In the genomic region with DNA sequence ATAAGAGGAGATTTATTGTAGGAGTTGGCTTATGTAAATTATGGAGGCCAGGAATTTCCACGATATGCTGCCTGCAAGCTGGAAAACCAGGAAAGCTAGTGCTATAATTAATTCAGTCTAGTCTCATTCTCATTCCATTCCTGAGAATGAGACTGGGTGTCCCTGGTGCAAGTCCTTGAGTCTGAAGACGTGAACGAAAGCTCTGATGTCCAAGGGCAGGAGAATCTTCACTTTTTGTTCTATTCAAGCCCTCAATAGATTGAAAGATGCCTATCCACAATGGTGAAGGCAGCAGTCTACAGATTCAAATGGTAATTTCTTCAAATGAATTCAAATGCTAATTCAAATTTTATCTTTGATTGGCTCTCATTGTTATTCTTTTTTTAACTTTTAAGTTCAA, we compare ENCODE assay signal across 28 cellular contexts.
"Had no signal": no experiment of that assay in that cellular context is flagged by ENCODE, and none has a peak within 500 bp of the region (broad histone marks: within the 10 kb centered on the region; RNA-seq: fewer than 3 reads in every experiment).

No MANE protein-coding gene starts in this region.

- H3K4me3 ChIP-seq: left lung, lower lobe of right lung, pancreas, prostate gland, skin epidermis, stomach, testis, thyroid gland, transverse colon, upper lobe of left lung, vagina had no signal

- H3K36me3 Mint-ChIP-seq: naive thymus-derived CD8-positive, alpha-beta T cell; stimulated activated naive B cell treated with anti-CD40 and anti-IgM and Interleukin-4, amounts not matched to agents 10 μg/mL and 1 μg/mL and 100 μg/mL, for 72 hours had no signal

- H3K4me3 Mint-ChIP-seq: naive thymus-derived CD8-positive, alpha-beta T cell; nephron; neural crest cell; stimulated activated naive B cell treated with anti-CD40 and anti-IgM and Interleukin-4, amounts not matched to agents 10 μg/mL and 1 μg/mL and 100 μg/mL, for 72 hours had no signal

- H3K9me3 Mint-ChIP-seq: nephron, neural crest cell had no signal

- H3K4me1 ChIP-seq: left lung, lower lobe of right lung, pancreas, prostate gland, stomach, testis, thyroid gland, transverse colon, upper lobe of left lung, vagina had no signal

- H3K27ac ChIP-seq: left lung, lower lobe of right lung, pancreas, prostate gland, skin epidermis, stomach, testis, thyroid gland, transverse colon, upper lobe of left lung, vagina had no signal

- H3K4me1 Mint-ChIP-seq: naive thymus-derived CD8-positive, alpha-beta T cell; nephron; stimulated activated naive B cell treated with anti-CD40 and anti-IgM and Interleukin-4, amounts not matched to agents 10 μg/mL and 1 μg/mL and 100 μg/mL, for 72 hours had no signal

- H3K27me3 ChIP-seq: left lung, pancreas, stomach, testis, thyroid gland, transverse colon, upper lobe of left lung, vagina had no signal

- H3K9me3 ChIP-seq: left lung, lower lobe of right lung, pancreas, prostate gland, stomach, testis, thyroid gland, transverse colon, upper lobe of left lung, vagina had no signal

- H3K27me3 Mint-ChIP-seq: naive thymus-derived CD8-positive, alpha-beta T cell; stimulated activated naive B cell treated with anti-CD40 and anti-IgM and Interleukin-4, amounts not matched to agents 10 μg/mL and 1 μg/mL and 100 μg/mL, for 72 hours had no signal

- H3K36me3 ChIP-seq: left lung, lower lobe of right lung, pancreas, prostate gland, stomach, thyroid gland, transverse colon, upper lobe of left lung, vagina had no signal

- DNase-seq: kidney; left colon; left lung; lower lobe of right lung; mammary epithelial cell; mesenchymal stem cell; naive thymus-derived CD8-positive, alpha-beta T cell; nucleus accumbens; pancreas; posterior cingulate gyrus; retina; right cardiac atrium; stimulated activated CD4-positive, alpha-beta T cell treated with anti-CD3 and anti-CD28 coated beads, Interleukin-12 subunit alpha, Interleukin-12 subunit beta, amount 100 ng/mL, for 4 hours; stimulated activated CD4-positive, alpha-beta T cell treated with anti-CD3 and anti-CD28 coated beads, Interleukin-15, amount 100 ng/mL, for 24 hours; stimulated activated CD4-positive, alpha-beta T cell treated with anti-CD3 and anti-CD28 coated beads, Interleukin-2, amount 100 ng/mL, for 24 hours; stimulated activated CD4-positive, alpha-beta T cell treated with anti-CD3 and anti-CD28 coated beads, Interleukin-4, amount 100 ng/mL, for 1 hour; stimulated activated naive B cell treated with anti-CD40 and anti-IgM and Interleukin-4, amounts not matched to agents 10 μg/mL and 1 μg/mL and 100 μg/mL, for 72 hours; stimulated activated naive CD8-positive, alpha-beta T cell treated with anti-CD3 and anti-CD28 coated beads, Interleukin-15, Interleukin-2, amounts not matched to agents 100 U/mL and 50 U/mL, for 24 hours; stomach; testis; thyroid gland; transverse colon; upper lobe of left lung had no signal

- H3K27ac Mint-ChIP-seq: naive thymus-derived CD8-positive, alpha-beta T cell; nephron; stimulated activated naive B cell treated with anti-CD40 and anti-IgM and Interleukin-4, amounts not matched to agents 10 μg/mL and 1 μg/mL and 100 μg/mL, for 72 hours had no signal
